In genomic region chr5:160379485-160379884, GRCh38 we compare ENCODE assay signal across 19 cellular contexts. TPM values are rescaled to one million over a fixed set of nuclear protein-coding genes. Genes with fewer than 3 reads are reported as not detected.
DNase-seq lines count a peak whose midpoint lies in the region; ATAC-seq, FAIRE-seq and TF ChIP-seq lines count a peak whose summit lies in the region.
"Had no signal": no experiment of that assay in that cellular context is flagged by ENCODE, and none has a peak within 500 bp of the region (broad histone marks: within the 10 kb centered on the region; RNA-seq: fewer than 3 reads in every experiment).

No MANE protein-coding gene starts in this region.

- H3K27ac Mint-ChIP-seq in endothelial cell (ENCODE audit: unreplicated experiment): peak overlapping the region; percentile 88
- H3K27ac Mint-ChIP-seq: CD4-positive, alpha-beta T cell had no signal

- intact Hi-C loops in Right ventricle myocardium superior (cut with DNase I): no loop called here
- intact Hi-C loops in aorta (cut with DNase I): no loop called here

- WGBS in aorta, 2 donors: 29 to 47% methylated on average over 4 of the region's 4 CpGs
- 48 to 55% methylated on average over 4 of the region's 4 CpGs for WGBS in tibial nerve, 2 donors
- WGBS in small intestine, 3 donors: 33 to 42% (median 34%) methylated on average over 4 of the region's 4 CpGs

- TF ChIP-seq POLR2A in tibial nerve (IDR thresholded peaks at IDR 0.05): no peak

- H3K36me3 ChIP-seq in right atrium auricular region (no peaks in the 10 kb centered on the region), aorta (ENCODE audit: control insufficient read depth in 1 of 2, insufficient read depth in 2 of 2, low read length in 1 of 2) (no peaks in the 10 kb centered on the region), tibial nerve (no peaks in the 10 kb centered on the region), small intestine (ENCODE audit: control insufficient read depth in 2 of 2, insufficient read depth in 2 of 2, low read length in 2 of 2) (no peaks in the 10 kb centered on the region)
- H3K36me3 ChIP-seq: BE2C, HAP-1, SJCRH30 had no signal

- H3K4me1 ChIP-seq in right atrium auricular region: peaks cover 0 to 12% of the 10 kb centered on the region in 2 donors
- H3K4me1 ChIP-seq in aorta (ENCODE audit: control insufficient read depth in 1 of 2, insufficient read depth in 2 of 2, low read length in 2 of 2): no peaks in the 10 kb centered on the region
- no peaks in the 10 kb centered on the region for H3K4me1 ChIP-seq in tibial nerve
- no peaks in the 10 kb centered on the region for H3K4me1 ChIP-seq in small intestine (ENCODE audit: control insufficient read depth in 2 of 2, insufficient read depth in 1 of 2, low read depth in 1 of 2, low read length in 1 of 2)
- H3K4me1 ChIP-seq: BE2C had no signal

- no peaks in the 10 kb centered on the region for H3K9me3 Mint-ChIP-seq in endothelial cell (ENCODE audit: unreplicated experiment)

- H3K27me3 ChIP-seq in right atrium auricular region (no peaks in the 10 kb centered on the region), aorta (ENCODE audit: control insufficient read depth in 1 of 2, insufficient read depth in 2 of 2, low read length in 1 of 2) (no peaks in the 10 kb centered on the region), tibial nerve (no peaks in the 10 kb centered on the region), small intestine (ENCODE audit: control insufficient read depth in 2 of 2, insufficient read depth in 2 of 2, low read length in 2 of 2) (no peaks in the 10 kb centered on the region)
- H3K27me3 ChIP-seq: SJCRH30 had no signal

- H3K27me3 Mint-ChIP-seq in endothelial cell (ENCODE audit: unreplicated experiment): no peaks in the 10 kb centered on the region

- no peak for DNase-seq in Right ventricle myocardium superior
- no peak for DNase-seq in right atrium auricular region (ENCODE audit: low spot score)
- DNase-seq in MV-4-11 (lab: John Stamatoyannopoulos, UW): peak; percentile 33
- no peak for DNase-seq in endothelial cell (ENCODE audit: low spot score)
- no peak for DNase-seq in aorta
- DNase-seq in tibial nerve (ENCODE audit: low spot score in 2 of 2): no peak
- DNase-seq in small intestine: no peak
- DNase-seq: BE2C; CD4-positive, alpha-beta T cell; DMS79; IMR-90; Karpas-422; NCI-H1436; NCI-H2029; NCI-H510A; NCI-H82; SW 1271 had no signal

- no peak for TF ChIP-seq CTCF in right atrium auricular region (IDR thresholded peaks at IDR 0.05)
- no peak for TF ChIP-seq CTCF in endothelial cell (IDR thresholded peaks at IDR 0.05; ENCODE audit: unreplicated experiment)
- no peak for TF ChIP-seq CTCF in tibial nerve (IDR thresholded peaks at IDR 0.05)

- ATAC-seq in Right ventricle myocardium superior (ENCODE audit: poor library complexity) (peak; percentile 31), aorta (ENCODE audit: low FRiP score) (peak; percentile 22)

- no peak overlapping the region for H3K4me3 ChIP-seq in right atrium auricular region
- H3K4me3 ChIP-seq in aorta (ENCODE audit: low read length in 2 of 2): no peak overlapping the region
- H3K4me3 ChIP-seq in tibial nerve: no peak overlapping the region
- no peak overlapping the region for H3K4me3 ChIP-seq in small intestine (ENCODE audit: low read depth in 1 of 2, low read length in 2 of 2)
- H3K4me3 ChIP-seq: HAP-1, SJCRH30 had no signal

- no peak for FAIRE-seq in small intestine (lab: Jason Lieb, UNC)

- no peaks in the 10 kb centered on the region for H3K36me3 Mint-ChIP-seq in endothelial cell (ENCODE audit: low read depth, unreplicated experiment)

- H3K27ac ChIP-seq in right atrium auricular region (no peak overlapping the region), aorta (ENCODE audit: low read depth in 1 of 2, low read length in 2 of 2) (no peak overlapping the region), tibial nerve (no peak overlapping the region), small intestine (ENCODE audit: low read depth in 1 of 2, low read length in 1 of 2) (no peak overlapping the region)
- H3K27ac ChIP-seq: SJCRH30 had no signal

- H3K9me3 ChIP-seq in right atrium auricular region (no peaks in the 10 kb centered on the region), aorta (ENCODE audit: control insufficient read depth, low read length) (no peaks in the 10 kb centered on the region), tibial nerve (no peaks in the 10 kb centered on the region), small intestine (ENCODE audit: control insufficient read depth, low read depth) (no peaks in the 10 kb centered on the region)
- H3K9me3 ChIP-seq: BE2C, HAP-1, SJCRH30 had no signal

- no peak for TF ChIP-seq EP300 in tibial nerve (IDR thresholded peaks at IDR 0.05)

- H3K4me1 Mint-ChIP-seq in endothelial cell (ENCODE audit: unreplicated experiment): peaks cover 12% of the 10 kb centered on the region

- no peak overlapping the region for H3K4me3 Mint-ChIP-seq in endothelial cell (ENCODE audit: unreplicated experiment)
- H3K4me3 Mint-ChIP-seq: CD4-positive, alpha-beta T cell had no signal

RNA-seq across cellular contexts. Expression of gene C1QTNF2, which starts 9.1 kb away (rescaled TPM):
- total RNA-seq in Right ventricle myocardium superior: 1.6 TPM
- total RNA-seq in right atrium auricular region: 1 to 10 TPM; 1.5 to 2.2 TPM
- not detected for total RNA-seq in endothelial cell (ENCODE audit: unreplicated experiment)
- 10 to 100 TPM in 1 of 2 donors, 1 to 10 TPM in 1; 9.1 to 13.5 TPM for total RNA-seq in aorta
- polyA plus RNA-seq in aorta: 1 to 10 TPM; 8.2 to 9.4 TPM
- 1 to 10 TPM; 1.5 to 5.7 (median 3.3) TPM for total RNA-seq in tibial nerve
- 1 to 10 TPM in 1 of 3 donors, under 1 TPM in 1, not detected in 1; 0.27 to 1.3 TPM for polyA plus RNA-seq in small intestine
- total RNA-seq: CD4-positive, alpha-beta T cell had no signal

RNA-seq across cellular contexts. Expression of gene FAM200C, which starts 20.4 kb away (rescaled TPM):
- total RNA-seq in Right ventricle myocardium superior: 3.8 TPM
- total RNA-seq in right atrium auricular region: 1 to 10 TPM; 3.3 to 4.2 TPM
- 3.2 TPM for total RNA-seq in endothelial cell (ENCODE audit: unreplicated experiment)
- 1 to 10 TPM; 4.9 to 8.2 TPM for total RNA-seq in aorta
- 1 to 10 TPM; 3.5 to 6.4 TPM for polyA plus RNA-seq in aorta
- total RNA-seq in tibial nerve: 10 to 100 TPM in 1 of 4 donors, 1 to 10 TPM in 3; 5.7 to 12.5 (median 7.1) TPM
- polyA plus RNA-seq in small intestine: 1 to 10 TPM in 2 of 3 donors, under 1 TPM in 1; 0.27 to 1.6 (median 1.6) TPM

RNA-seq across cellular contexts. Expression of gene SLU7, which starts 39.4 kb away (rescaled TPM):
- 50.1 TPM for total RNA-seq in Right ventricle myocardium superior
- 10 to 100 TPM; 55.0 to 55.2 TPM for total RNA-seq in right atrium auricular region
- total RNA-seq in endothelial cell (ENCODE audit: unreplicated experiment): 53.1 TPM
- total RNA-seq in aorta: 10 to 100 TPM; 48.7 to 60.6 TPM
- 10 to 100 TPM; 36.3 to 58.4 TPM for polyA plus RNA-seq in aorta
- total RNA-seq in tibial nerve: 10 to 100 TPM; 68.2 to 76.8 (median 71.1) TPM
- polyA plus RNA-seq in small intestine: 10 to 100 TPM; 19.9 to 44.0 (median 32.9) TPM

RNA-seq across cellular contexts. Expression of gene PTTG1, which starts 42.2 kb away (rescaled TPM):
- total RNA-seq in Right ventricle myocardium superior: 1.6 TPM
- 1 to 10 TPM; 4.0 to 5.9 TPM for total RNA-seq in right atrium auricular region
- total RNA-seq in endothelial cell (ENCODE audit: unreplicated experiment): 25.1 TPM
- 1 to 10 TPM; 3.0 to 5.1 TPM for total RNA-seq in aorta
- 10 to 100 TPM in 1 of 2 donors, 1 to 10 TPM in 1; 4.9 to 18.7 TPM for polyA plus RNA-seq in aorta
- total RNA-seq in tibial nerve: 10 to 100 TPM in 1 of 4 donors, 1 to 10 TPM in 3; 3.7 to 11.1 (median 6.8) TPM
- polyA plus RNA-seq in small intestine: 10 to 100 TPM in 2 of 3 donors, 1 to 10 TPM in 1; 8.4 to 98.9 (median 12.1) TPM
